Comparison of ENCODE assay signal across 9 cellular contexts in genomic region chr3:136994772-136995516, GRCh38. TPM values are rescaled to one million over a fixed set of nuclear protein-coding genes. Genes with fewer than 3 reads are reported as not detected.
DNase-seq lines count a peak whose midpoint lies in the region; ATAC-seq and TF ChIP-seq lines count a peak whose summit lies in the region.
"Had no signal": no experiment of that assay in that cellular context is flagged by ENCODE, and none has a peak within 500 bp of the region (broad histone marks: within the 10 kb centered on the region; RNA-seq: fewer than 3 reads in every experiment).

No MANE protein-coding gene starts in this region.

- no peak for TF ChIP-seq EP300 in suprapubic skin (IDR thresholded peaks at IDR 0.05)

- H3K27ac ChIP-seq in right atrium auricular region (peak overlapping the region; percentile 52 to 76), suprapubic skin (peak overlapping the region; percentile 92)
- H3K27ac ChIP-seq: SJSA1 had no signal

- peak; percentile 33 for DNase-seq in activated CD4-positive, alpha-beta T cell treated with anti-CD3 and anti-CD28 coated beads for 48 hours
- DNase-seq in activated CD4-positive, alpha-beta T cell treated with anti-CD3 and anti-CD28 coated beads for 4 hours: no peak
- DNase-seq in adipocyte (ENCODE audit: low read depth): peak; percentile 89
- peak; percentile 92 for DNase-seq in right atrium auricular region (ENCODE audit: low spot score)
- peak; percentile 90 to 96 for DNase-seq in suprapubic skin (ENCODE audit: low spot score in 2 of 2)
- no peak for DNase-seq in activated CD4-positive, CD25-positive, alpha-beta regulatory T cell (lab: John Stamatoyannopoulos, UW)

- H3K36me3 ChIP-seq in adipocyte (ENCODE audit: control insufficient read depth, insufficient read depth, low read length, severe bottlenecking) (no peaks in the 10 kb centered on the region), right atrium auricular region (no peaks in the 10 kb centered on the region), suprapubic skin (no peaks in the 10 kb centered on the region)
- H3K36me3 ChIP-seq: SJSA1 had no signal

- TF ChIP-seq CTCF in right atrium auricular region (IDR thresholded peaks at IDR 0.05): no peak
- TF ChIP-seq CTCF in suprapubic skin (IDR thresholded peaks at IDR 0.05): no peak

- no peak for TF ChIP-seq POLR2A in suprapubic skin (IDR thresholded peaks at IDR 0.05)

- H3K27me3 ChIP-seq in adipocyte (replicated peaks; ENCODE audit: control insufficient read depth, insufficient read depth, low read length) (no peaks in the 10 kb centered on the region), right atrium auricular region (no peaks in the 10 kb centered on the region), suprapubic skin (no peaks in the 10 kb centered on the region)
- H3K27me3 ChIP-seq: SJSA1 had no signal

- H3K4me1 ChIP-seq in adipocyte (ENCODE audit: control insufficient read depth, insufficient read depth, low read length) (peaks cover 16% of the 10 kb centered on the region), right atrium auricular region (peaks cover 0 to 18% of the 10 kb centered on the region in 2 donors), suprapubic skin (peaks cover 52% of the 10 kb centered on the region)
- H3K4me1 ChIP-seq: SJSA1 had no signal

- ATAC-seq in GM21367 (IDR thresholded peaks at IDR 0.05; ENCODE audit: unreplicated experiment) (no peak), HG02870 (IDR thresholded peaks at IDR 0.05; ENCODE audit: unreplicated experiment) (no peak)

- no peaks in the 10 kb centered on the region for H3K9me3 ChIP-seq in adipocyte (ENCODE audit: control insufficient read depth, low read length)
- H3K9me3 ChIP-seq in right atrium auricular region: no peaks in the 10 kb centered on the region
- H3K9me3 ChIP-seq in suprapubic skin: no peaks in the 10 kb centered on the region
- H3K9me3 ChIP-seq: SJSA1 had no signal

- WGBS in suprapubic skin: 20% methylated on average over 8 of the region's 8 CpGs

- no peak overlapping the region for H3K4me3 ChIP-seq in adipocyte (ENCODE audit: low read length)
- H3K4me3 ChIP-seq in right atrium auricular region: no peak overlapping the region
- H3K4me3 ChIP-seq in suprapubic skin: no peak overlapping the region
- H3K4me3 ChIP-seq: SJSA1 had no signal

- peak overlapping the region; percentile 60 for H3K9ac ChIP-seq in adipocyte (ENCODE audit: low read length)

RNA-seq across cellular contexts. Expression of gene IL20RB, which starts 37.2 kb away (rescaled TPM):
- total RNA-seq in right atrium auricular region (under 1 TPM in 1 of 2 donors, not detected in 1; 0.41 TPM), suprapubic skin (100 to 1,000 TPM; 218 to 274 (median 257) TPM)

Comparison
In these comparisons a context has a peak if more than half of its experiments do, and no peak if none do; other contexts are left out.
1. DNase-seq: peak in activated CD4-positive, alpha-beta T cell treated with anti-CD3 and anti-CD28 coated beads for 48 hours (single experiment), adipocyte (single experiment), right atrium auricular region (single experiment) and suprapubic skin (2 of 2); none in activated CD4-positive, alpha-beta T cell treated with anti-CD3 and anti-CD28 coated beads for 4 hours (0 of 2) and activated CD4-positive, CD25-positive, alpha-beta regulatory T cell (0 of 4).
2. RNA of gene IL20RB, which starts 37.2 kb away (total RNA-seq): 218 to 274 TPM in suprapubic skin; 0.41 TPM in right atrium auricular region; every median in the first group is over 100 times any median in the second.